In the genomic region with DNA sequence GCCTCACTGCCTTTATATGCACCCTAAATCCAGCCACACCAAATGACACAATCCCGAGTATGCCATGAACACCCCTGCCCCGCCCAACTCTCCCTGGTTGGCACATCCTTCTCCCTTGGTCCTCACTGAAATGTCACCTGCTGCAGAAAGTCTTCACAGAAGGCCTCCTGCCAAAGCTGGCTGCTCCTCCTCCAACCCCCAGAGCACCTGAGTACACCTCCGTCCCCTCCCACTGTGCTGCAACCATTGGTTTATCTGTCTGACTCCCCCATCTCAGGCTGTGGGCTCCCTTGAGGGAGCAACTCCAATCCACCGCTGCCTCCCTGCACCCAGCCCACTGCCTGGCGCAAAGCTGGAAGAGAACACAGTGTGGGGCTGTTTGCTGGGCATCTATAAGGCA, we compare ENCODE assay signal across 8 cellular contexts. TPM values are rescaled to one million over a fixed set of nuclear protein-coding genes. Genes with fewer than 3 reads are reported as not detected.
DNase-seq lines count a peak whose midpoint lies in the region; ATAC-seq and TF ChIP-seq lines count a peak whose summit lies in the region.

No MANE protein-coding gene starts in this region.

- TF ChIP-seq POLR2A in erythroblast (IDR thresholded peaks at IDR 0.05; ENCODE audit: low read length) = no peak

- H3K9me3 Mint-ChIP-seq in T-helper 1 cell treated with Interleukin-12 subunit alpha and Interleukin-12 subunit beta and Interleukin-4 antibody, amounts not matched to agents 30 μg/mL and 1 μg/mL, for 36 hours = no peaks in the 10 kb centered on the region
- H3K9me3 Mint-ChIP-seq in HFFc6 = no peaks in the 10 kb centered on the region
- H3K9me3 Mint-ChIP-seq in activated naive CD8-positive, alpha-beta T cell (ENCODE audit: low read depth) = no peaks in the 10 kb centered on the region
- no peaks in the 10 kb centered on the region for H3K9me3 Mint-ChIP-seq in osteocyte (ENCODE audit: unreplicated experiment)

- peak overlapping the region; percentile 32 for H3K27ac Mint-ChIP-seq in T-helper 1 cell treated with Interleukin-12 subunit alpha and Interleukin-12 subunit beta and Interleukin-4 antibody, amounts not matched to agents 30 μg/mL and 1 μg/mL, for 36 hours
- H3K27ac Mint-ChIP-seq in HFFc6 (peak overlapping the region; percentile 69), osteocyte (ENCODE audit: unreplicated experiment) (peak overlapping the region; percentile 64)
- peak overlapping the region; percentile 54 for H3K27ac Mint-ChIP-seq in activated naive CD8-positive, alpha-beta T cell

- ATAC-seq in HG02763 (IDR thresholded peaks at IDR 0.05; ENCODE audit: unreplicated experiment) = no peak

- peaks cover 8% of the 10 kb centered on the region for H3K36me3 Mint-ChIP-seq in T-helper 1 cell treated with Interleukin-12 subunit alpha and Interleukin-12 subunit beta and Interleukin-4 antibody, amounts not matched to agents 30 μg/mL and 1 μg/mL, for 36 hours (ENCODE audit: low read depth)
- H3K36me3 Mint-ChIP-seq in HFFc6 (ENCODE audit: low read depth) = peaks cover 11% of the 10 kb centered on the region
- H3K36me3 Mint-ChIP-seq in activated naive CD8-positive, alpha-beta T cell = no peaks in the 10 kb centered on the region
- H3K36me3 Mint-ChIP-seq in osteocyte (ENCODE audit: unreplicated experiment) = peaks cover 6% of the 10 kb centered on the region

- no peak overlapping the region for H3K4me3 Mint-ChIP-seq in T-helper 1 cell treated with Interleukin-12 subunit alpha and Interleukin-12 subunit beta and Interleukin-4 antibody, amounts not matched to agents 30 μg/mL and 1 μg/mL, for 36 hours
- H3K4me3 Mint-ChIP-seq in HFFc6 (no peak overlapping the region), osteocyte (ENCODE audit: unreplicated experiment) (no peak overlapping the region)
- no peak overlapping the region for H3K4me3 Mint-ChIP-seq in activated naive CD8-positive, alpha-beta T cell

- H3K4me1 Mint-ChIP-seq in T-helper 1 cell treated with Interleukin-12 subunit alpha and Interleukin-12 subunit beta and Interleukin-4 antibody, amounts not matched to agents 30 μg/mL and 1 μg/mL, for 36 hours (ENCODE audit: low read depth) = peaks cover 54% of the 10 kb centered on the region
- H3K4me1 Mint-ChIP-seq in HFFc6 (ENCODE audit: low read depth) (peaks cover 80% of the 10 kb centered on the region), osteocyte (ENCODE audit: unreplicated experiment) (peaks cover 56% of the 10 kb centered on the region)
- peaks cover 71% of the 10 kb centered on the region for H3K4me1 Mint-ChIP-seq in activated naive CD8-positive, alpha-beta T cell (ENCODE audit: low read depth)

- no peaks in the 10 kb centered on the region for H3K27me3 Mint-ChIP-seq in T-helper 1 cell treated with Interleukin-12 subunit alpha and Interleukin-12 subunit beta and Interleukin-4 antibody, amounts not matched to agents 30 μg/mL and 1 μg/mL, for 36 hours (ENCODE audit: low read depth)
- H3K27me3 Mint-ChIP-seq in HFFc6 (ENCODE audit: insufficient read depth) (peaks cover 2% of the 10 kb centered on the region; the same call in 1 of the 2 replicates), osteocyte (ENCODE audit: unreplicated experiment) (no peaks in the 10 kb centered on the region)
- no peaks in the 10 kb centered on the region for H3K27me3 Mint-ChIP-seq in activated naive CD8-positive, alpha-beta T cell

- TF ChIP-seq CTCF in HFFc6 (IDR thresholded peaks at IDR 0.05) (no peak), osteocyte (IDR thresholded peaks at IDR 0.05) (no peak)

- DNase-seq in T-helper 1 cell (no peak), HFFc6 (no peak), osteocyte (ENCODE audit: extremely low spot score, unreplicated experiment) (no peak), cerebellum (ENCODE audit: low spot score) (no peak), erythroblast (lab: John Stamatoyannopoulos, UW) (no peak)

RNA-seq across cellular contexts. Expression of a gene that starts 16.3 kb away (rescaled TPM):
- 10 to 100 TPM; 24.1 to 26.5 (median 25.1) TPM for total RNA-seq in HFFc6 (2021; fragmentation: NEBNext Ultra II Directional; extraction: Animal tissue kit (Norgen Biotek cat#: 25700))
- total RNA-seq in osteocyte (42.0 and 45.0 TPM in 2 replicates), cerebellum (12.2 TPM)

RNA-seq across cellular contexts. Expression of a gene that starts 28.2 kb away (rescaled TPM):
- 10 to 100 TPM; 44.6 to 58.7 (median 49.6) TPM for total RNA-seq in HFFc6 (2021; fragmentation: NEBNext Ultra II Directional; extraction: Animal tissue kit (Norgen Biotek cat#: 25700))
- 46.5 and 48.2 TPM in 2 replicates for total RNA-seq in osteocyte
- 3.5 TPM for total RNA-seq in cerebellum

RNA-seq across cellular contexts. Expression of a gene that starts 46.0 kb away (rescaled TPM):
- 100 to 1,000 TPM; 152 to 206 (median 155) TPM for total RNA-seq in HFFc6 (2021; fragmentation: NEBNext Ultra II Directional; extraction: Animal tissue kit (Norgen Biotek cat#: 25700))
- 113 and 115 TPM in 2 replicates for total RNA-seq in osteocyte
- total RNA-seq in cerebellum = 5.1 TPM

Comparison
In these comparisons a context has a peak if more than half of its experiments do, and no peak if none do; other contexts are left out.
1. RNA of a gene that starts 28.2 kb away (total RNA-seq): 44.6 to 58.7 TPM in HFFc6 and 46.5 to 48.2 TPM in osteocyte; 3.5 TPM in cerebellum (single experiment); every median in the first group is over 10 times any median in the second.
2. RNA of a gene that starts 46.0 kb away (total RNA-seq): 152 to 206 TPM in HFFc6 and 113 to 115 TPM in osteocyte; 5.1 TPM in cerebellum (single experiment); every median in the first group is over 10 times any median in the second.
3. Peak in every context shown above with its lines, with median percentiles within 50 percentile points of each other: H3K27ac Mint-ChIP-seq.